8 cellular contexts compared by ENCODE assay signal in the genomic region with DNA sequence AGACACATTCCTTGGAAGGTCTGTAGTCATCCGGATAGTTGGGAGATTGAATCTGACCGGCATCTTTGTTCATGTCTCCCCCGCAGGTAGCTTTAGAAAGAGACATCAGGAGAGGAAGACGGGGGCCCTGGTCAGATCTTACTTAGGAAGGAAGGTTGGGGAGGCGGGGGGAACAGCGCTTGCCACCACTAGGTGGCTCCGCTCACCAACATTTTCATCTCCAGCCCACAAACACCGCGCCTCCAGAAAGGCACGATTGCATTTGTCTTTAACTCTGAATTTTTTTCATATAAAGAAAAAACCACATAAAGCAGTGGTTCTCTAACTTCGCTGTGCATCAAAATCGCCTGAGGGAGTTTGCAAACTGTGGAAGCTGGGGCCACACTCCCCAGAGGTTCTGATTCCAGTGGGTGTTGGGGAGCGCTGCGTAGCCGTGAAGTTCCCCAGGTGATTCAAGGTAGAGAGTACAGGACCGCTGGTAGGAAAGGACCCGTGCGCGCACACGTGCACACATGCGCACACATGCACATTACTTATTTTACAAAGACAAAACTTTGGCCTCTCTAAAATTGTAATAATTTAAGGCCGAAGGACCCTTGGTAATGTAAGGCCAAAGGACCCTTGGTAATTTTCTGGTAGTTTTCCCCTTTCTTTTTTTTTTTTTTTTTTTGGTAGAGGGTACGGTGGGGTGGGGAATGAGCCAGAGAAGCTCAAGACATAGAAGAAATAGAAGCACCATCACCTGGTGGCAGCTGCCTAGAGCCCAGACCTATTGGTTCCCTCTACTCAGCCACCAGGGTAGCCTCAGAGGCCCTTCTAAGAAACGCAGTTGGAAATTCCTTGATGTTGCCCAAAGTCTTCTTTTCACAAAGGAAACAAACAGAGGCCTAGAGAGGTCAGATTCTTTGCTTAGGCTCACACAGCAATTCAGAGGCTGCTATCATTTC. TPM values are rescaled to one million over a fixed set of nuclear protein-coding genes. Genes with fewer than 3 reads are reported as not detected.
DNase-seq lines count a peak whose midpoint lies in the region; ATAC-seq, FAIRE-seq and TF ChIP-seq lines count a peak whose summit lies in the region.

No MANE protein-coding gene starts in this region.

- no peaks in the 10 kb centered on the region for H3K9me3 Mint-ChIP-seq in WTC11

- H3K36me3 ChIP-seq in mammary epithelial cell (ENCODE audit: insufficient read depth, low read length) (no peaks in the 10 kb centered on the region), kidney (ENCODE audit: control insufficient read depth in 1 of 2, insufficient read depth in 2 of 2, low read length in 2 of 2) (no peaks in the 10 kb centered on the region)

- H3K4me3 ChIP-seq in NB4 (ENCODE audit: low read depth, low read length) (no peak overlapping the region), mammary epithelial cell (replicated peaks in 1 of 3; ENCODE audit: insufficient read depth in 1 of 3, low read depth in 2 of 3, low read length in 3 of 3) (no peak overlapping the region), kidney (ENCODE audit: low read length in 2 of 2) (peak overlapping the region; percentile 10 to 61)

- ATAC-seq in Right ventricle myocardium inferior (peak; percentile 56), WTC11 (peak; percentile 87), HG03457 (IDR thresholded peaks at IDR 0.05; ENCODE audit: unreplicated experiment) (no peak)

- H3K4me1 Mint-ChIP-seq in WTC11 = peaks cover 24% of the 10 kb centered on the region

- no peak for FAIRE-seq in kidney (lab: Jason Lieb, UNC)

- CTCF ChIA-PET in WTC11 (lab: Charles Lee) = interaction anchor here (0.5 to 4.5 kb wide), 33 partner anchors 9 to 625 kb away, joined by 3 to 169 read pairs (median 5); a partner anchor contains a TSS
- CTCF ChIA-PET in mammary epithelial cell (lab: Charles Lee; ENCODE audit: low non-redundant PET) = interaction anchor here (0.6 kb wide), 3 partner anchors 55 to 442 kb away, joined by 3 to 5 read pairs (median 4); no protein-coding TSS in a partner anchor

- H3K4me1 ChIP-seq in mammary epithelial cell (ENCODE audit: insufficient read depth, low read length) (no peaks in the 10 kb centered on the region), kidney (ENCODE audit: control insufficient read depth in 1 of 2, insufficient read depth in 1 of 2, low read depth in 1 of 2, low read length in 2 of 2) (no peaks in the 10 kb centered on the region)

- no TSS peak for BruUV-seq in mammary epithelial cell (replicated peaks; lab: Mats Ljungman, UMichigan)

- TF ChIP-seq CTCF in NB4 (IDR thresholded peaks at IDR 0.05; ENCODE audit: low read depth, low read length) (peak; percentile 93), WTC11 (IDR thresholded peaks at IDR 0.05) (peak; percentile 82), mammary epithelial cell (conservative IDR thresholded peaks at IDR 0.05 in 1 of 2, IDR thresholded peaks at IDR 0.05 in 1 of 2; ENCODE audit: extremely low read depth in 1 of 2, insufficient read depth in 1 of 2, low read depth in 1 of 2, low read length in 2 of 2) (peak; percentile 72 to 87), kidney (IDR thresholded peaks at IDR 0.05; ENCODE audit: borderline replicate concordance, extremely low read depth, insufficient read depth) (peak; percentile 76)

- H3K9me3 ChIP-seq in mammary epithelial cell (replicated peaks; ENCODE audit: insufficient read depth, low read length) = no peaks in the 10 kb centered on the region
- no peaks in the 10 kb centered on the region for H3K9me3 ChIP-seq in kidney (ENCODE audit: control insufficient read depth in 1 of 2, low read length in 2 of 2)

- intact Hi-C loops in Right ventricle myocardium inferior (cut with DNase I) (loop anchor here (5.0 to 10.0 kb wide), 3 partner anchors 161 to 436 kb away; a partner anchor contains a TSS), cardiac septum (cut with DNase I) (loop anchor here (2.0 to 10.0 kb wide), 5 partner anchors 17 to 631 kb away; a partner anchor contains a TSS), mammary epithelial cell (cut with micrococcal nuclease) (loop anchor here (1.0 to 10.0 kb wide), 8 partner anchors 21 to 839 kb away; a partner anchor contains a TSS), kidney (cut with DNase I) (no loop called here)

- POLR2A ChIA-PET in WTC11 (lab: Charles Lee) = no interaction called here

- no peak for DNase-seq in Right ventricle myocardium inferior (ENCODE audit: missing footprints)
- no peak for DNase-seq in cardiac septum (ENCODE audit: low spot score)
- peak; percentile 82 for DNase-seq in NB4 (ENCODE audit: low read depth)
- peak; percentile 77 for DNase-seq in WTC11 (ENCODE audit: low spot score)
- DNase-seq in mammary epithelial cell = peak; percentile 43
- DNase-seq in kidney = no peak
- peak; percentile 42 to 44 for DNase-seq in stimulated activated CD4-positive, alpha-beta T cell treated with anti-CD3 and anti-CD28 coated beads, Interleukin-1b, Interleukin-23, amount 100 ng/mL, for 4 hours (ENCODE audit: low read depth in 2 of 2)

- no peaks in the 10 kb centered on the region for H3K27me3 Mint-ChIP-seq in WTC11 (ENCODE audit: low read depth)

- H3K4me3 Mint-ChIP-seq in WTC11 = peak overlapping the region; percentile 62

- H2AFZ ChIP-seq in mammary epithelial cell (ENCODE audit: low read depth, low read length) = no peak overlapping the region

- H3K27me3 ChIP-seq in mammary epithelial cell (ENCODE audit: insufficient read depth, low read length) = peaks cover 7% of the 10 kb centered on the region

- WGBS in mammary epithelial cell (ENCODE audit: low coverage, missing lambda C conversion rate) = 33% methylated on average over 20 of the region's 24 CpGs

- no peaks in the 10 kb centered on the region; the same call in 1 of the 2 replicates for H3K36me3 Mint-ChIP-seq in WTC11

- H3K9ac ChIP-seq in mammary epithelial cell (ENCODE audit: insufficient read depth, low read length) = no peak overlapping the region
- no peak overlapping the region for H3K9ac ChIP-seq in kidney (ENCODE audit: low read length in 2 of 2)

- dilution Hi-C loops in mammary epithelial cell (cut with HindIII; ENCODE audit: low sequenced_read_pairs) = no loop called here

- H3K27ac ChIP-seq in mammary epithelial cell (ENCODE audit: insufficient read depth, low read depth, low read length) (no peak overlapping the region), kidney (ENCODE audit: low read depth in 2 of 2, low read length in 2 of 2) (no peak overlapping the region)

- H3K27ac Mint-ChIP-seq in WTC11 = no peak overlapping the region

- in situ Hi-C loops in mammary epithelial cell (cut with MboI; ENCODE audit: low sequenced_read_pairs in 2 of 2) = loop anchor here in 1 of 2 donors (25.0 kb wide), 1 partner anchor 441 kb away; a partner anchor contains a TSS

- no peaks in the 10 kb centered on the region for H4K20me1 ChIP-seq in mammary epithelial cell (ENCODE audit: insufficient read depth, low read length)

- H3K4me2 ChIP-seq in mammary epithelial cell (ENCODE audit: insufficient read depth, low read depth, low read length) = no peak overlapping the region

- H3K79me2 ChIP-seq in mammary epithelial cell (ENCODE audit: insufficient read depth, low read length) = no peaks in the 10 kb centered on the region

- no peak for TF ChIP-seq POLR2A in NB4 (IDR thresholded peaks at IDR 0.05; ENCODE audit: extremely low read depth, insufficient read length)

TF ChIP-seq in WTC11, 78 proteins besides CTCF, POLR2A, EP300 and RAD21:
- TF ChIP-seq FOXK1 (CRISPR knock-in tag; IDR thresholded peaks at IDR 0.05) = no peak
- no peak for TF ChIP-seq ZNF121 (CRISPR knock-in tag; IDR thresholded peaks at IDR 0.05)
- TF ChIP-seq HMGA2 (CRISPR knock-in tag; IDR thresholded peaks at IDR 0.05) = no peak
- TF ChIP-seq SOX15 (CRISPR knock-in tag; IDR thresholded peaks at IDR 0.05) = no peak
- TF ChIP-seq, protein P1, sequence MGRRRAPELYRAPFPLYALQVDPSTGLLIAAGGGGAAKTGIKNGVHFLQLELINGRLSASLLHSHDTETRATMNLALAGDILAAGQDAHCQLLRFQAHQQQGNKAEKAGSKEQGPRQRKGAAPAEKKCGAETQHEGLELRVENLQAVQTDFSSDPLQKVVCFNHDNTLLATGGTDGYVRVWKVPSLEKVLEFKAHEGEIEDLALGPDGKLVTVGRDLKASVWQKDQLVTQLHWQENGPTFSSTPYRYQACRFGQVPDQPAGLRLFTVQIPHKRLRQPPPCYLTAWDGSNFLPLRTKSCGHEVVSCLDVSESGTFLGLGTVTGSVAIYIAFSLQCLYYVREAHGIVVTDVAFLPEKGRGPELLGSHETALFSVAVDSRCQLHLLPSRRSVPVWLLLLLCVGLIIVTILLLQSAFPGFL (CRISPR knock-in tag; IDR thresholded peaks at IDR 0.05; ENCODE audit: borderline replicate concordance) = no peak
- TF ChIP-seq, protein P2, sequence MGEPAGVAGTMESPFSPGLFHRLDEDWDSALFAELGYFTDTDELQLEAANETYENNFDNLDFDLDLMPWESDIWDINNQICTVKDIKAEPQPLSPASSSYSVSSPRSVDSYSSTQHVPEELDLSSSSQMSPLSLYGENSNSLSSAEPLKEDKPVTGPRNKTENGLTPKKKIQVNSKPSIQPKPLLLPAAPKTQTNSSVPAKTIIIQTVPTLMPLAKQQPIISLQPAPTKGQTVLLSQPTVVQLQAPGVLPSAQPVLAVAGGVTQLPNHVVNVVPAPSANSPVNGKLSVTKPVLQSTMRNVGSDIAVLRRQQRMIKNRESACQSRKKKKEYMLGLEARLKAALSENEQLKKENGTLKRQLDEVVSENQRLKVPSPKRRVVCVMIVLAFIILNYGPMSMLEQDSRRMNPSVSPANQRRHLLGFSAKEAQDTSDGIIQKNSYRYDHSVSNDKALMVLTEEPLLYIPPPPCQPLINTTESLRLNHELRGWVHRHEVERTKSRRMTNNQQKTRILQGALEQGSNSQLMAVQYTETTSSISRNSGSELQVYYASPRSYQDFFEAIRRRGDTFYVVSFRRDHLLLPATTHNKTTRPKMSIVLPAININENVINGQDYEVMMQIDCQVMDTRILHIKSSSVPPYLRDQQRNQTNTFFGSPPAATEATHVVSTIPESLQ (CRISPR knock-in tag; IDR thresholded peaks at IDR 0.05) = no peak
- no peak for TF ChIP-seq MYBL2 (CRISPR knock-in tag; IDR thresholded peaks at IDR 0.05)
- no peak for TF ChIP-seq PRRX2 (CRISPR knock-in tag; IDR thresholded peaks at IDR 0.05)
- TF ChIP-seq, protein P3, sequence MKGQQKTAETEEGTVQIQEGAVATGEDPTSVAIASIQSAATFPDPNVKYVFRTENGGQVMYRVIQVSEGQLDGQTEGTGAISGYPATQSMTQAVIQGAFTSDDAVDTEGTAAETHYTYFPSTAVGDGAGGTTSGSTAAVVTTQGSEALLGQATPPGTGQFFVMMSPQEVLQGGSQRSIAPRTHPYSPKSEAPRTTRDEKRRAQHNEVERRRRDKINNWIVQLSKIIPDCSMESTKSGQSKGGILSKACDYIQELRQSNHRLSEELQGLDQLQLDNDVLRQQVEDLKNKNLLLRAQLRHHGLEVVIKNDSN (CRISPR knock-in tag; IDR thresholded peaks at IDR 0.05) = no peak
- TF ChIP-seq RORB (CRISPR knock-in tag; IDR thresholded peaks at IDR 0.05) = no peak
- TF ChIP-seq TP53 (CRISPR knock-in tag; IDR thresholded peaks at IDR 0.05) = no peak
TF ChIP-seq in WTC11: peak in this region for 0.

RNA-seq across cellular contexts. Expression of a gene that starts 37.4 kb away (rescaled TPM):
- not detected for total RNA-seq in Right ventricle myocardium inferior
- not detected for total RNA-seq in cardiac septum
- 0.04 TPM in 1 of 3 replicates, not detected in the others for total RNA-seq in WTC11 (2021)
- not detected for total RNA-seq in mammary epithelial cell
- polyA plus RNA-seq in mammary epithelial cell = not detected
- not detected for polyA minus RNA-seq in mammary epithelial cell
- total RNA-seq in kidney = not detected
- polyA plus RNA-seq in kidney (ENCODE audit: insufficient read depth, low read depth, low replicate concordance) = not detected

Comparison
In these comparisons a context has a peak if more than half of its experiments do, and no peak if none do; other contexts are left out.
1. DNase-seq: peak in NB4 (single experiment), WTC11 (single experiment), mammary epithelial cell (single experiment) and stimulated activated CD4-positive, alpha-beta T cell treated with anti-CD3 and anti-CD28 coated beads, Interleukin-1b, Interleukin-23, amount 100 ng/mL, for 4 hours (2 of 2); none in Right ventricle myocardium inferior (single experiment), cardiac septum (single experiment) and kidney (single experiment).
2. H3K4me3 ChIP-seq: peak in kidney (2 of 2); none in NB4 (single experiment) and mammary epithelial cell (0 of 3).
3. Peak in every context shown above with its lines, with median percentiles within 50 percentile points of each other: CTCF ChIP-seq.